In the genomic region with DNA sequence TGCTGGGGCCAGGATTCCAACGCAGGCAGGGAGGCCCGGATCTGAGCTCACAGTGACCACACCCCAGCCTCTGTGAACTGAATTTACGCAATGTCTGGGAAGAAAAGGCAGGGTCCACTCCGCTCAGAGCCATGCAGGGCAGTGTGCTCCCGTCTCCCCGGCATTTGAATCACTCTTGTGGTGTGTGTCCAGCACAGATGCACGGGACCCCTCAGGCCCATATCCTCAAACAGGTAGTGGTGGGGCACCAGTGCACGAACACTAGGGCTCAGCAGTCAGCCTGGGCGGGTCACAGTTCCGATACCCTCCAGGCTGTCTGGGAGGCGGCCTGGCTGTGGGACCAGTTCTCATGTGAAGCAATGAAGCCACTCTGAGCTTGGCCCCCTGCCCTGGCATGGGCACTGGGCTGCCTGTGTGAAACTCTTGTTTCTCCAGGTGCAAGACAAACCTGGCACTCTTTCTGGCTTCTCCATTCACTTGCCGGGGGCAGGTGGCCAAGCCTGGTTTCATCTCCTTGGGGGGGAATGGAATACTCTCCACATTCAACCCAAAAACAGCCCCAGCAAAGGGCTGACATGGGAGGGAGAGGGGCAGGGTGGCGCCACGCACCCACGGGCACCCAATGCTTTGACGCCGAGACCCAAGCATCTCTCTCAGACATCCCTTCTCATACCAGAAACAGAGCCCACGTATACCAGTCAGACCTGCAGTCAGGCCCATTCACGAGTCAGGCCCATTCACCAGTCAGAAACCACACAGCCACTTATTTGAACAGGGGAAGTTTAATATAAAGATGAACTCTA, we compare ENCODE assay signal across 1 cellular context.
TF ChIP-seq lines count a peak whose summit lies in the region.

No MANE protein-coding gene starts in this region.

TF ChIP-seq in HepG2, 621 proteins besides CTCF, POLR2A, EP300 and RAD21 (continued from another document and continues in another):
- TF ChIP-seq ZNF800 (CRISPR knock-in tag; IDR thresholded peaks at IDR 0.05), result no peak; the same call in 1 of the 2 replicates
- no peak for TF ChIP-seq KMT2A (CRISPR knock-in tag; IDR thresholded peaks at IDR 0.05)
- TF ChIP-seq PHB2 (IDR thresholded peaks at IDR 0.05; ENCODE audit: partially characterized antibody), result no peak
- TF ChIP-seq BCL3 (CRISPR knock-in tag; IDR thresholded peaks at IDR 0.05), result peak; percentile 64; the same call in 1 of the 2 replicates
- no peak for TF ChIP-seq NR2F1 (CRISPR knock-in tag; IDR thresholded peaks at IDR 0.05)
- no peak for TF ChIP-seq SP4 (CRISPR knock-in tag; IDR thresholded peaks at IDR 0.05)
- TF ChIP-seq BATF2 (CRISPR knock-in tag; IDR thresholded peaks at IDR 0.05), result no peak
- no peak for TF ChIP-seq ZNF557 (CRISPR knock-in tag; IDR thresholded peaks at IDR 0.05)
- no peak for TF ChIP-seq ZNF891 (CRISPR knock-in tag; IDR thresholded peaks at IDR 0.05)
- no peak for TF ChIP-seq ZNF24 (IDR thresholded peaks at IDR 0.05)
- TF ChIP-seq, protein P1, sequence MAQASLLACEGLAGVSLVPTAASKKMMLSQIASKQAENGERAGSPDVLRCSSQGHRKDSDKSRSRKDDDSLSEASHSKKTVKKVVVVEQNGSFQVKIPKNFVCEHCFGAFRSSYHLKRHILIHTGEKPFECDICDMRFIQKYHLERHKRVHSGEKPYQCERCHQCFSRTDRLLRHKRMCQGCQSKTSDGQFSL (CRISPR knock-in tag; IDR thresholded peaks at IDR 0.05), result no peak
- no peak for TF ChIP-seq NR1H2 (CRISPR knock-in tag; IDR thresholded peaks at IDR 0.05; ENCODE audit: borderline replicate concordance, low read depth)
- no peak for TF ChIP-seq LCORL (IDR thresholded peaks at IDR 0.05)
- TF ChIP-seq LCORL (CRISPR knock-in tag; IDR thresholded peaks at IDR 0.05), result peak; percentile 53; the same call in 1 of the 2 replicates
- TF ChIP-seq SATB2 (CRISPR knock-in tag; IDR thresholded peaks at IDR 0.05), result no peak
- no peak for TF ChIP-seq ZFP36L1 (CRISPR knock-in tag; IDR thresholded peaks at IDR 0.05)
- no peak for TF ChIP-seq TCF7 (IDR thresholded peaks at IDR 0.05; ENCODE audit: low read depth)
- no peak for TF ChIP-seq RBAK (CRISPR knock-in tag; IDR thresholded peaks at IDR 0.05)
- peak; percentile 29 for TF ChIP-seq FOSL2 (CRISPR knock-in tag; IDR thresholded peaks at IDR 0.05)
- TF ChIP-seq MTF1 (CRISPR knock-in tag; IDR thresholded peaks at IDR 0.05), result no peak
- no peak for TF ChIP-seq CC2D1A (CRISPR knock-in tag; IDR thresholded peaks at IDR 0.05)
- no peak for TF ChIP-seq ZNF20 (CRISPR knock-in tag; IDR thresholded peaks at IDR 0.05)
- TF ChIP-seq ZNF441 (CRISPR knock-in tag; IDR thresholded peaks at IDR 0.05; ENCODE audit: borderline replicate concordance), result no peak; the same call in 1 of the 2 replicates
- no peak for TF ChIP-seq SMAD9 (CRISPR knock-in tag; IDR thresholded peaks at IDR 0.05)
- no peak for TF ChIP-seq YY1 (IDR thresholded peaks at IDR 0.05; ENCODE audit: insufficient read depth, insufficient replicate concordance, low read depth, low read length)
- no peak for TF ChIP-seq HOXA9 (CRISPR knock-in tag; IDR thresholded peaks at IDR 0.05; ENCODE audit: borderline replicate concordance)
- no peak for TF ChIP-seq ZNF451 (CRISPR knock-in tag; IDR thresholded peaks at IDR 0.05)
- TF ChIP-seq HINFP (CRISPR knock-in tag; IDR thresholded peaks at IDR 0.05; ENCODE audit: low read depth), result no peak
- TF ChIP-seq SOX6 (IDR thresholded peaks at IDR 0.05), result no peak
- 0 out of 2 replicates have a peak, but pooled peaks have one; percentile 6 for TF ChIP-seq SOX6 (CRISPR knock-in tag; IDR thresholded peaks at IDR 0.05)
- peak; percentile 62 for TF ChIP-seq GATAD2A (CRISPR knock-in tag; IDR thresholded peaks at IDR 0.05)
- TF ChIP-seq, protein P2, sequence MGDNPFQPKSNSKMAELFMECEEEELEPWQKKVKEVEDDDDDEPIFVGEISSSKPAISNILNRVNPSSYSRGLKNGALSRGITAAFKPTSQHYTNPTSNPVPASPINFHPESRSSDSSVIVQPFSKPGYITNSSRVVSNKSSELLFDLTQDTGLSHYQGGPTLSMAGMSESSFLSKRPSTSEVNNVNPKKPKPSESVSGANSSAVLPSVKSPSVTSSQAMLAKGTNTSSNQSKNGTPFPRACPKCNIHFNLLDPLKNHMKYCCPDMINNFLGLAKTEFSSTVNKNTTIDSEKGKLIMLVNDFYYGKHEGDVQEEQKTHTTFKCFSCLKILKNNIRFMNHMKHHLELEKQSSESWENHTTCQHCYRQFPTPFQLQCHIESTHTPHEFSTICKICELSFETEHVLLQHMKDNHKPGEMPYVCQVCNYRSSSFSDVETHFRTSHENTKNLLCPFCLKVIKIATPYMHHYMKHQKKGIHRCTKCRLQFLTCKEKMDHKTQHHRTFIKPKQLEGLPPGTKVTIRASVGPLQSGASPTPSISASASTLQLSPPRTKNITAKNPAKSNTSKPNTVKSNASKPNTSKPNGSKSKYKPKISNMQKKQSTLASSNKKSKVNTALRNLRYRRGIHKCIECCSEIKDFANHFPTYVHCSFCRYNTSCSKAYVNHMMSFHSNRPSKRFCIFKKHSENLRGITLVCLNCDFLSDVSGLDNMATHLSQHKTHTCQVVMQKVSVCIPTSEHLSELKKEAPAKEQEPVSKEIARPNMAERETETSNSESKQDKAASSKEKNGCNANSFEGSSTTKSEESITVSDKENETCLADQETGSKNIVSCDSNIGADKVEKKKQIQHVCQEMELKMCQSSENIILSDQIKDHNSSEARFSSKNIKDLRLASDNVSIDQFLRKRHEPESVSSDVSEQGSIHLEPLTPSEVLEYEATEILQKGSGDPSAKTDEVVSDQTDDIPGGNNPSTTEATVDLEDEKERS (CRISPR knock-in tag; IDR thresholded peaks at IDR 0.05), result no peak; the same call in 1 of the 2 replicates
- no peak for TF ChIP-seq ZNF580 (CRISPR knock-in tag; IDR thresholded peaks at IDR 0.05; ENCODE audit: borderline replicate concordance, low read depth)
- no peak for TF ChIP-seq ATF4 (CRISPR knock-in tag; IDR thresholded peaks at IDR 0.05)
- peak; percentile 38; the same call in 1 of the 2 replicates for TF ChIP-seq SIN3A (IDR thresholded peaks at IDR 0.05; ENCODE audit: borderline replicate concordance, low read depth, low read length)
- TF ChIP-seq, protein P3, sequence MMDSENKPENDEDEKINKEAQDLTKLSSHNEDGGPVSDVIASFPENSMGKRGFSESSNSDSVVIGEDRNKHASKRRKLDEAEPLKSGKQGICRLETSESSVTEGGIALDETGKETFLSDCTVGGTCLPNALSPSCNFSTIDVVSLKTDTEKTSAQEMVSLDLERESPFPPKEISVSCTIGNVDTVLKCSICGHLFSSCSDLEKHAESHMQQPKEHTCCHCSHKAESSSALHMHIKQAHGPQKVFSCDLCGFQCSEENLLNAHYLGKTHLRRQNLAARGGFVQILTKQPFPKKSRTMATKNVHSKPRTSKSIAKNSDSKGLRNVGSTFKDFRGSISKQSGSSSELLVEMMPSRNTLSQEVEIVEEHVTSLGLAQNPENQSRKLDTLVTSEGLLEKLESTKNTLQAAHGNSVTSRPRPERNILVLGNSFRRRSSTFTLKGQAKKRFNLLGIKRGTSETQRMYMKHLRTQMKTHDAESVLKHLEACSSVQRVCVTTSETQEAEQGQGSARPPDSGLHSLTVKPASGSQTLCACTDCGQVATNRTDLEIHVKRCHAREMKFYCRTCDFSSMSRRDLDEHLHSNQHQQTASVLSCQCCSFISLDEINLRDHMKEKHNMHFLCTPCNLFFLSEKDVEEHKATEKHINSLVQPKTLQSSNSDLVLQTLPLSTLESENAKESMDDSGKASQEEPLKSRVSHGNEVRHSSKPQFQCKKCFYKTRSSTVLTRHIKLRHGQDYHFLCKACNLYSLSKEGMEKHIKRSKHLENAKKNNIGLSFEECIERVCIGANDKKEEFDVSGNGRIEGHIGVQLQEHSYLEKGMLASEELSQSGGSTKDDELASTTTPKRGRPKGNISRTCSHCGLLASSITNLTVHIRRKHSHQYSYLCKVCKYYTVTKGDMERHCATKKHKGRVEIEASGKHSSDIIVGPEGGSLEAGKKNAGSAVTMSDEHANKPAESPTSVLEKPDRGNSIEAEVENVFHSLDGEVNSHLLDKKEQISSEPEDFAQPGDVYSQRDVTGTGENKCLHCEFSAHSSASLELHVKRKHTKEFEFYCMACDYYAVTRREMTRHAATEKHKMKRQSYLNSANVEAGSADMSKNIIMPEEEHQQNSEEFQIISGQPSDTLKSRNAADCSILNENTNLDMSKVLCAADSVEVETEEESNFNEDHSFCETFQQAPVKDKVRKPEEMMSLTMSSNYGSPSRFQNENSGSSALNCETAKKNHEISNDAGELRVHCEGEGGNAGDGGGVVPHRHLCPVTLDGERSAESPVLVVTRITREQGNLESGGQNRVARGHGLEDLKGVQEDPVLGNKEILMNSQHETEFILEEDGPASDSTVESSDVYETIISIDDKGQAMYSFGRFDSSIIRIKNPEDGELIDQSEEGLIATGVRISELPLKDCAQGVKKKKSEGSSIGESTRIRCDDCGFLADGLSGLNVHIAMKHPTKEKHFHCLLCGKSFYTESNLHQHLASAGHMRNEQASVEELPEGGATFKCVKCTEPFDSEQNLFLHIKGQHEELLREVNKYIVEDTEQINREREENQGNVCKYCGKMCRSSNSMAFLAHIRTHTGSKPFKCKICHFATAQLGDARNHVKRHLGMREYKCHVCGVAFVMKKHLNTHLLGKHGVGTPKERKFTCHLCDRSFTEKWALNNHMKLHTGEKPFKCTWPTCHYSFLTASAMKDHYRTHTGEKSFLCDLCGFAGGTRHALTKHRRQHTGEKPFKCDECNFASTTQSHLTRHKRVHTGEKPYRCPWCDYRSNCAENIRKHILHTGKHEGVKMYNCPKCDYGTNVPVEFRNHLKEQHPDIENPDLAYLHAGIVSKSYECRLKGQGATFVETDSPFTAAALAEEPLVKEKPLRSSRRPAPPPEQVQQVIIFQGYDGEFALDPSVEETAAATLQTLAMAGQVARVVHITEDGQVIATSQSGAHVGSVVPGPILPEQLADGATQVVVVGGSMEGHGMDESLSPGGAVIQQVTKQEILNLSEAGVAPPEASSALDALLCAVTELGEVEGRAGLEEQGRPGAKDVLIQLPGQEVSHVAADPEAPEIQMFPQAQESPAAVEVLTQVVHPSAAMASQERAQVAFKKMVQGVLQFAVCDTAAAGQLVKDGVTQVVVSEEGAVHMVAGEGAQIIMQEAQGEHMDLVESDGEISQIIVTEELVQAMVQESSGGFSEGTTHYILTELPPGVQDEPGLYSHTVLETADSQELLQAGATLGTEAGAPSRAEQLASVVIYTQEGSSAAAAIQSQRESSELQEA (CRISPR knock-in tag; IDR thresholded peaks at IDR 0.05; ENCODE audit: not compliant biosample characterization), result no peak
- TF ChIP-seq, protein P4, sequence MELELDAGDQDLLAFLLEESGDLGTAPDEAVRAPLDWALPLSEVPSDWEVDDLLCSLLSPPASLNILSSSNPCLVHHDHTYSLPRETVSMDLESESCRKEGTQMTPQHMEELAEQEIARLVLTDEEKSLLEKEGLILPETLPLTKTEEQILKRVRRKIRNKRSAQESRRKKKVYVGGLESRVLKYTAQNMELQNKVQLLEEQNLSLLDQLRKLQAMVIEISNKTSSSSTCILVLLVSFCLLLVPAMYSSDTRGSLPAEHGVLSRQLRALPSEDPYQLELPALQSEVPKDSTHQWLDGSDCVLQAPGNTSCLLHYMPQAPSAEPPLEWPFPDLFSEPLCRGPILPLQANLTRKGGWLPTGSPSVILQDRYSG (CRISPR knock-in tag; IDR thresholded peaks at IDR 0.05), result no peak
- no peak for TF ChIP-seq KAT2B (IDR thresholded peaks at IDR 0.05; ENCODE audit: borderline replicate concordance, low read depth, low read length)
- peak; percentile 75; the same call in 1 of the 2 replicates for TF ChIP-seq SPEN (CRISPR knock-in tag; IDR thresholded peaks at IDR 0.05; ENCODE audit: low read depth)
- TF ChIP-seq CHD4 (IDR thresholded peaks at IDR 0.05; ENCODE audit: borderline replicate concordance, low read length), result no peak
